In the genomic region with DNA sequence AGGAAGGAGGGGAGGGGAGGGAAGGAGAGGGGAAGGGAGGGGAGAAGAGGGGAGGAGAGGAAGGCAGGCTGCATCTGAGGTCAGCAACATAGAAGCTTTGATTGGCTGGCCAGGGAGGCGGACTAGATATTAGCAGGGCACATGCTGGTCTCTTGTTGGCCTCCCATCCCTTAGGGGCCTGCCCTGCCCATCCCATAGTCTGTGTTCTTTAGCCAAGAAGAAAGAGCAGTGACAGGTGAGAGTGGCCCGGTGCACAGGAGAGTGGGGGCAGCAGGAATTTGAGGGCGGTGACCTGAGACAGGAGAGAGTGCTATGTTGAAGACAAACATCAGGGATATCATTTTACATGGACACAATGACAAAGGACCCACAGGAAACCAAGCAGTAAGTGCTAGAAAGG, we compare ENCODE assay signal across 14 cellular contexts.
"Had no signal": no experiment of that assay in that cellular context is flagged by ENCODE, and none has a peak within 500 bp of the region (broad histone marks: within the 10 kb centered on the region; RNA-seq: fewer than 3 reads in every experiment).

No MANE protein-coding gene starts in this region.

- H3K4me3 ChIP-seq: skin epidermis had no signal

- DNase-seq: activated CD4-positive, alpha-beta T cell treated with anti-CD3 and anti-CD28 coated beads, Interleukin-2, amount 50 U/mL, for 1 hour; activated naive CD4-positive, alpha-beta T cell treated with anti-CD3 and anti-CD28 coated beads, Interleukin-2, amount 10 ng/mL, durations not matched to agents 7 days and 5 days; activated T-cell treated with anti-CD3 and anti-CD28 coated beads for 4 hours; kidney; mesenchymal stem cell; natural killer cell; occipital lobe; stimulated activated CD4-positive, alpha-beta T cell treated with anti-CD3 and anti-CD28 coated beads, Interleukin-15, amount 100 ng/mL, for 24 hours; stimulated activated CD4-positive, alpha-beta T cell treated with anti-CD3 and anti-CD28 coated beads, Interleukin-4, amount 100 ng/mL, for 1 hour; stimulated activated naive CD4-positive, alpha-beta T cell treated with Interleukin-2 at 50 U/mL for 16 hours had no signal

- H3K27ac Mint-ChIP-seq: activated naive CD4-positive, alpha-beta T cell treated with anti-CD3 and anti-CD28 coated beads, Interleukin-2, amount 10 ng/mL, durations not matched to agents 7 days and 5 days; activated T-helper 2 cell treated with anti-CD3 and anti-CD28 coated beads, Interferon-gamma antibody, Interleukin-2, Interleukin-4, amounts not matched to agents 10 μg/mL and 5 μg/mL and 100 μg/mL, durations not matched to agents 14 hours and 24 hours and 36 hours; type B pancreatic cell had no signal

- ATAC-seq: esophagus mucosa, natural killer cell had no signal

- H3K4me3 Mint-ChIP-seq: activated naive CD4-positive, alpha-beta T cell treated with anti-CD3 and anti-CD28 coated beads, Interleukin-2, amount 10 ng/mL, durations not matched to agents 7 days and 5 days; natural killer cell; type B pancreatic cell had no signal

- H3K27ac ChIP-seq: skin epidermis had no signal

- H3K4me1 Mint-ChIP-seq: activated naive CD4-positive, alpha-beta T cell treated with anti-CD3 and anti-CD28 coated beads, Interleukin-2, amount 10 ng/mL, durations not matched to agents 7 days and 5 days; natural killer cell had no signal

- H3K27me3 Mint-ChIP-seq: activated naive CD4-positive, alpha-beta T cell treated with anti-CD3 and anti-CD28 coated beads, Interleukin-2, amount 10 ng/mL, durations not matched to agents 7 days and 5 days; type B pancreatic cell had no signal
